In the genomic region with DNA sequence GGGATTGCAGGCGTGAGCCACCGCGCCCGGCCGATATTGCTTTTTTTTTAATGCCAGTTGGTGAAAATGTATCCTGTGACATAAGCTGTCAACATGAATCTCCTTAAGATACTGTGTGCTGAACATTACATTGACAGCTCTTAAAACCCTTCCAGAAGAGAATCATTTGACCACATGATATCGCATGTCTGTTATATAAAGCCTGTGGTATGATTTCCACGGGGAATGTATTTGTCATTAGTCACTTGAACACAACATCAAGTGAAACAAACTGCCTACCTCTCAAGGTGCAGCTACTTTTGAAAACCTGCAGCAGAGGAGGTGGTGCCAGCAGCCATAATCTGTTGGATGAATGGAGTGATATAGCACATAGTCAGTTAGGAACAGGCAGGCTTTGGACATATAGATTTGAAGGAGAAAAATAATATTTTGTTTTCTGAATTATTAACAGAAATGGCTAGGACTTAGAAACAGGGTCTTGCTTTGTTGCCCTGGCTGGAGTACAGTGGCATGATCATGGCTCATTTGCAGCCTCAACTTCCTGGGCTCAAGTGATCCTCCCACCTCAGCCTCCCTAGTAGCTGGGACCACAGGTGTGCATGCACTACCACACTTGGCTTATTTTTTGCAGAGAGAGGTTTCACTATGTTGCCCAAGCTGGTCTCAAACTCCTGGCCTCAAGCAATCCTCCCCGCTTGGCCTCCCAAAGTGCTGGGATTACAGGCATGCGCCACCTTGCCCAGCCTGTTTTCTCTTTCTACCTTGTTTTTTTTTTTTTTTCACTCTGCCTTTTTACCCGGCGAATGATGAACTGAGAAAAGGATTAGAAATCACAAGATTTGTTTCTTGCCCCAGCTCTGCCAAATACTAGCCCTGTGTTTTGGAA, we compare ENCODE assay signal across 8 cellular contexts.
DNase-seq lines count a peak whose midpoint lies in the region; ATAC-seq and TF ChIP-seq lines count a peak whose summit lies in the region.

No MANE protein-coding gene starts in this region.

- BruUV-seq in mammary epithelial cell (replicated peaks; lab: Mats Ljungman, UMichigan) = no TSS peak

- peak overlapping the region in 2 of 3 experiments; percentile 45 to 61 for H3K4me3 Mint-ChIP-seq in nephron

- dilution Hi-C loops in mammary epithelial cell (cut with HindIII; ENCODE audit: low sequenced_read_pairs) = loop anchor here (5.0 kb wide), 1 partner anchor 74 kb away; no protein-coding TSS in a partner anchor

- H2AFZ ChIP-seq in mammary epithelial cell (ENCODE audit: low read depth, low read length) = peak overlapping the region; percentile 64

- in situ Hi-C loops in mammary epithelial cell (cut with MboI; ENCODE audit: low sequenced_read_pairs in 2 of 2) = no loop called here

- no peaks in the 10 kb centered on the region for H3K9me3 ChIP-seq in mammary epithelial cell (replicated peaks; ENCODE audit: insufficient read depth, low read length)

- H3K9ac ChIP-seq in mammary epithelial cell (ENCODE audit: insufficient read depth, low read length) = peak overlapping the region; percentile 73

- H3K36me3 ChIP-seq in mammary epithelial cell (ENCODE audit: insufficient read depth, low read length) = peaks cover 9% of the 10 kb centered on the region

- TF ChIP-seq CTCF in mammary epithelial cell (conservative IDR thresholded peaks at IDR 0.05 in 1 of 2, IDR thresholded peaks at IDR 0.05 in 1 of 2; ENCODE audit: extremely low read depth in 1 of 2, insufficient read depth in 1 of 2, low read depth in 1 of 2, low read length in 2 of 2) (no peak), nephron (IDR thresholded peaks at IDR 0.05; ENCODE audit: unreplicated experiment in 3 of 3) (no peak)

- peaks cover 14% of the 10 kb centered on the region for H3K79me2 ChIP-seq in mammary epithelial cell (ENCODE audit: insufficient read depth, low read length)

- ATAC-seq in GM18498 (IDR thresholded peaks at IDR 0.05; ENCODE audit: unreplicated experiment) = peak; percentile 31
- ATAC-seq in HG03571 (IDR thresholded peaks at IDR 0.05; ENCODE audit: unreplicated experiment) = peak; percentile 10
- ATAC-seq in HG02642 (IDR thresholded peaks at IDR 0.05; ENCODE audit: poor library complexity, unreplicated experiment) = no peak

- peak overlapping the region; percentile 82 to 84 (median 84) for H3K27ac Mint-ChIP-seq in nephron

- no peaks in the 10 kb centered on the region for H3K27me3 Mint-ChIP-seq in nephron (ENCODE audit: low read depth)

- CTCF ChIA-PET in mammary epithelial cell (lab: Charles Lee; ENCODE audit: low non-redundant PET) = interaction anchor here (0.7 kb wide), 1 partner anchor 534 kb away, joined by 3 read pairs; no protein-coding TSS in a partner anchor

- 70% methylated on average over 11 of the region's 11 CpGs for WGBS in mammary epithelial cell (ENCODE audit: low coverage, missing lambda C conversion rate)

- H3K4me3 ChIP-seq in mammary epithelial cell (replicated peaks in 1 of 3; ENCODE audit: insufficient read depth in 1 of 3, low read depth in 2 of 3, low read length in 3 of 3) = peak overlapping the region in 2 of 3 experiments; percentile 27 to 38

- H3K27ac ChIP-seq in mammary epithelial cell (ENCODE audit: insufficient read depth, low read depth, low read length) = peak overlapping the region; percentile 71

- H3K4me1 ChIP-seq in mammary epithelial cell (ENCODE audit: insufficient read depth, low read length) = peaks cover 19% of the 10 kb centered on the region

- no peaks in the 10 kb centered on the region for H3K9me3 Mint-ChIP-seq in nephron

- DNase-seq in mammary epithelial cell = peak; percentile 26
- DNase-seq in AG08396 (ENCODE audit: low spot score) = no peak
- no peak for DNase-seq in effector CD8-positive, alpha-beta T cell (lab: John Stamatoyannopoulos, UW)
- no peak for DNase-seq in NCI-H345 treated with DMSO at 0.1 percent for 48 hours (lab: John Stamatoyannopoulos, UW; ENCODE audit: unreplicated experiment)

- H3K4me1 Mint-ChIP-seq in nephron = peaks cover 21% of the 10 kb centered on the region

- peak overlapping the region; percentile 75 for H3K4me2 ChIP-seq in mammary epithelial cell (ENCODE audit: insufficient read depth, low read depth, low read length)

- H4K20me1 ChIP-seq in mammary epithelial cell (ENCODE audit: insufficient read depth, low read length) = no peaks in the 10 kb centered on the region

- intact Hi-C loops in mammary epithelial cell (cut with micrococcal nuclease) = loop anchor here (2.0 to 5.0 kb wide), 2 partner anchors 67 to 149 kb away; a partner anchor contains a TSS

- H3K36me3 Mint-ChIP-seq in nephron (ENCODE audit: low read depth) = peaks cover 20% of the 10 kb centered on the region

- H3K27me3 ChIP-seq in mammary epithelial cell (ENCODE audit: insufficient read depth, low read length) = no peaks in the 10 kb centered on the region
